In the genomic region with DNA sequence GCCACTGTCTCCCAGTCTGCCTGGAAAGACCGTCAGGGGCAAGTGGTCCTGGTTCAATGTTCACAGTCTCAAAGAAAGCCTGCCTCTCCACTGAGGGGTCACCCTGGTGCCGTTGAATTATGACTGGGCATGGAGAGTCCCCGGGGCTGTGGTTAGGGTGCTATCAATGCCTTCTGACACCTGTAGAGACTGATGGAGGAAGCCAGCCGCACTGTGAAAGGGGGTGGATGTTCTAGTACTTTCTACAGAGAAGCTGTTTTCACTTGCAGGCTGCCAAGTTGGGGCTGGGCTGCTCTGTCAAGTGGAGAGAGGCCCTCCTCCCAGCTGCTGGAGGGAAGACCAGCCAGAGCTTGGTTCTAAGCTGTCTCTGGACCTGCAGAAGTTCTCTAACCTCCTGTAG, we compare ENCODE assay signal across 14 cellular contexts.
DNase-seq lines count a peak whose midpoint lies in the region; ATAC-seq, FAIRE-seq and TF ChIP-seq lines count a peak whose summit lies in the region.
"Had no signal": no experiment of that assay in that cellular context is flagged by ENCODE, and none has a peak within 500 bp of the region (broad histone marks: within the 10 kb centered on the region; RNA-seq: fewer than 3 reads in every experiment).

No MANE protein-coding gene starts in this region.

- no peaks in the 10 kb centered on the region for H3K27me3 ChIP-seq in GM06990 (replicated peaks; ENCODE audit: control insufficient read depth, insufficient read depth, low read length)
- no peaks in the 10 kb centered on the region for H3K27me3 ChIP-seq in OCI-LY1 (ENCODE audit: insufficient read depth, low read length)
- no peaks in the 10 kb centered on the region for H3K27me3 ChIP-seq in sigmoid colon

- no peak for FAIRE-seq in RCC 7860 (lab: Jason Lieb, UNC)
- FAIRE-seq: colon had no signal

- H4K20me1 ChIP-seq in OCI-LY1 (ENCODE audit: insufficient read depth, low read length): no peaks in the 10 kb centered on the region

- ATAC-seq in GM19395 (IDR thresholded peaks at IDR 0.05; ENCODE audit: unreplicated experiment) (peak; percentile 91), HG02852 (IDR thresholded peaks at IDR 0.05; ENCODE audit: unreplicated experiment) (peak; percentile 82)
- ATAC-seq: left lobe of liver had no signal

- no peaks in the 10 kb centered on the region for H3K9me2 ChIP-seq in OCI-LY1 (ENCODE audit: low read depth, low read length)

- H3K79me2 ChIP-seq in OCI-LY1 (ENCODE audit: insufficient read depth, low read length): no peaks in the 10 kb centered on the region

- 82 to 86% methylated on average over 4 of the region's 4 CpGs for WGBS in sigmoid colon, 2 donors

- TF ChIP-seq EP300 in sigmoid colon (IDR thresholded peaks at IDR 0.05): no peak

- peak overlapping the region; percentile 16; the same call in 1 of the 2 replicates for H3K4me2 ChIP-seq in OCI-LY1 (ENCODE audit: low read length)

- H3K27ac ChIP-seq in OCI-LY1 (ENCODE audit: low read depth, low read length, poor library complexity, severe bottlenecking) (peak overlapping the region; percentile 94), sigmoid colon (no peak overlapping the region)

- intact Hi-C loops in sigmoid colon (cut with DNase I): no loop called here

- no peak for TF ChIP-seq CTCF in GM06990 (IDR thresholded peaks at IDR 0.05; ENCODE audit: insufficient read depth, low read length, poor library complexity, severe bottlenecking)
- TF ChIP-seq CTCF in OCI-LY1 (IDR thresholded peaks at IDR 0.05; ENCODE audit: low read length): no peak
- TF ChIP-seq CTCF in sigmoid colon (IDR thresholded peaks at IDR 0.05): no peak

- H3K36me3 ChIP-seq in GM06990 (ENCODE audit: control insufficient read depth, insufficient read depth, low read length): no peaks in the 10 kb centered on the region
- H3K36me3 ChIP-seq in OCI-LY1 (ENCODE audit: insufficient read depth, low read length): no peaks in the 10 kb centered on the region
- H3K36me3 ChIP-seq in sigmoid colon: no peaks in the 10 kb centered on the region
- H3K36me3 ChIP-seq: HAP-1 had no signal

- peaks cover 72% of the 10 kb centered on the region for H3K4me1 ChIP-seq in OCI-LY1 (ENCODE audit: insufficient read depth, low read length, severe bottlenecking)
- H3K4me1 ChIP-seq in sigmoid colon: no peaks in the 10 kb centered on the region
- H3K4me1 ChIP-seq: HAP-1 had no signal

- peak overlapping the region; percentile 10; the same call in 1 of the 2 replicates for H3K9ac ChIP-seq in OCI-LY1 (ENCODE audit: low read length)

- H2AFZ ChIP-seq in OCI-LY1 (ENCODE audit: low read length): no peak overlapping the region

- H3F3A ChIP-seq in OCI-LY1 (ENCODE audit: insufficient read depth, low read length): no peaks in the 10 kb centered on the region

- no peak overlapping the region for H3K4me3 ChIP-seq in GM06990 (replicated peaks; ENCODE audit: low read depth, low read length)
- H3K4me3 ChIP-seq in OCI-LY1 (ENCODE audit: low read depth, low read length, poor library complexity, severe bottlenecking): no peak overlapping the region
- no peak overlapping the region for H3K4me3 ChIP-seq in sigmoid colon
- H3K4me3 ChIP-seq: HAP-1 had no signal

- DNase-seq in GM06990 (ENCODE audit: extremely low read depth, insufficient read length) (peak; percentile 71), RCC 7860 (ENCODE audit: low spot score) (no peak), sigmoid colon (no peak), NCI-H128 (lab: John Stamatoyannopoulos, UW; ENCODE audit: unreplicated experiment) (no peak), GOT3 (lab: John Stamatoyannopoulos, UW) (no peak)
- DNase-seq: activated naive CD4-positive, alpha-beta T cell treated with anti-CD3 and anti-CD28 coated beads, Interleukin-2, amount 50 U/mL, for 16 hours; NCI-H2081 treated with DMSO at 0.1 percent for 48 hours; stimulated activated CD4-positive, alpha-beta T cell treated with anti-CD3 and anti-CD28 coated beads, Interleukin-2, amount 100 ng/mL, for 48 hours had no signal

- no peaks in the 10 kb centered on the region for H3K9me3 ChIP-seq in OCI-LY1 (ENCODE audit: low read length)
- H3K9me3 ChIP-seq in sigmoid colon: no peaks in the 10 kb centered on the region
- H3K9me3 ChIP-seq: HAP-1 had no signal

- TF ChIP-seq POLR2A in sigmoid colon (IDR thresholded peaks at IDR 0.05): no peak
